Comparison of ENCODE assay signal across 23 cellular contexts in genomic region chr1:29585656-29586055, GRCh38.
"Had no signal": no experiment of that assay in that cellular context is flagged by ENCODE, and none has a peak within 500 bp of the region (broad histone marks: within the 10 kb centered on the region; RNA-seq: fewer than 3 reads in every experiment).

No MANE protein-coding gene starts in this region.

- ATAC-seq: WTC11 had no signal

- H3K36me3 ChIP-seq: brain microvascular endothelial cell had no signal

- DNase-seq: activated CD4-positive, alpha-beta memory T cell treated with anti-CD3 and anti-CD28 coated beads, Interleukin-2, amount 10 ng/mL, durations not matched to agents 7 days and 5 days; activated CD4-positive, alpha-beta T cell treated with anti-CD3 and anti-CD28 coated beads for 1 hour; activated CD4-positive, alpha-beta T cell treated with anti-CD3 and anti-CD28 coated beads for 4 hours; activated CD4-positive, alpha-beta T cell treated with anti-CD3 and anti-CD28 coated beads, Interleukin-2, amount 10 ng/mL, durations not matched to agents 7 days and 5 days; activated CD4-positive, alpha-beta T cell treated with anti-CD3 and anti-CD28 coated beads, Interleukin-2, amount 50 U/mL, for 4 hours; activated effector memory CD4-positive, alpha-beta T cell treated with anti-CD3 and anti-CD28 coated beads, Interleukin-2, amount 50 U/mL, for 16 hours; activated naive CD4-positive, alpha-beta T cell; activated naive CD4-positive, alpha-beta T cell treated with anti-CD3 and anti-CD28 coated beads, Interleukin-2, amount 10 ng/mL, durations not matched to agents 7 days and 5 days; activated T-cell treated with anti-CD3 and anti-CD28 coated beads, Interleukin-2, amount 50 U/mL, for 1 hour; activated T-cell treated with anti-CD3 and anti-CD28 coated beads, Interleukin-2, amount 50 U/mL, for 48 hours; amniotic stem cell; anterior cingulate cortex; brain microvascular endothelial cell; caudate nucleus; effector CD8-positive, alpha-beta T cell; foreskin fibroblast; T-helper 9 cell had no signal

- H3K27ac ChIP-seq: brain microvascular endothelial cell, VCaP had no signal

- H3K27me3 ChIP-seq: brain microvascular endothelial cell had no signal

- FAIRE-seq: astrocyte, colon, frontal cortex, TTC549 had no signal
